In genomic region chr5:146888341-146888978, GRCh38 we compare ENCODE assay signal across 2 cellular contexts.
TF ChIP-seq lines count a peak whose summit lies in the region.

No MANE protein-coding gene starts in this region.

TF ChIP-seq in H1, 55 proteins besides CTCF, POLR2A, EP300 and RAD21:
- TF ChIP-seq RNF2 (IDR thresholded peaks at IDR 0.05; ENCODE audit: borderline replicate concordance, low read depth, low read length, missing control alignments, poor library complexity, severe bottlenecking), result no peak
- no peak for TF ChIP-seq SP4 (IDR thresholded peaks at IDR 0.05; ENCODE audit: low read length)
- TF ChIP-seq SIN3A (conservative IDR thresholded peaks at IDR 0.05 in 1 of 2, IDR thresholded peaks at IDR 0.05 in 1 of 2; ENCODE audit: low read depth in 1 of 2, low read length in 2 of 2), result no peak
- no peak for TF ChIP-seq SIX5 (IDR thresholded peaks at IDR 0.05; ENCODE audit: low read depth, low read length)
- no peak for TF ChIP-seq NANOG (IDR thresholded peaks at IDR 0.05; ENCODE audit: insufficient read depth, low read depth, low read length, poor library complexity, severe bottlenecking)
- no peak for TF ChIP-seq TCF12 (IDR thresholded peaks at IDR 0.05; ENCODE audit: low read depth, low read length)
- no peak for TF ChIP-seq CHD1 (IDR thresholded peaks at IDR 0.05; ENCODE audit: low read depth, low read length)
- no peak for TF ChIP-seq HDAC6 (IDR thresholded peaks at IDR 0.05; ENCODE audit: low read depth, low read length)
- no peak for TF ChIP-seq YY1 (IDR thresholded peaks at IDR 0.05; ENCODE audit: low read depth, low read length)
- no peak for TF ChIP-seq RBBP5 (IDR thresholded peaks at IDR 0.05; ENCODE audit: borderline replicate concordance, low read depth, low read length)
- no peak for TF ChIP-seq SRF (IDR thresholded peaks at IDR 0.05; ENCODE audit: low read depth, low read length)
- TF ChIP-seq JUN (IDR thresholded peaks at IDR 0.05; ENCODE audit: low read depth, low read length), result no peak
- TF ChIP-seq ZNF274 (IDR thresholded peaks at IDR 0.05; ENCODE audit: borderline replicate concordance, extremely low read depth, low read length), result no peak

TF ChIP-seq in SK-N-SH, 30 proteins besides CTCF, POLR2A, EP300 and RAD21:
- no peak for TF ChIP-seq TCF12 (IDR thresholded peaks at IDR 0.05)
- no peak for TF ChIP-seq FOXJ3 (CRISPR knock-in tag; IDR thresholded peaks at IDR 0.05)
- TF ChIP-seq IRF3 (IDR thresholded peaks at IDR 0.05; ENCODE audit: low read depth, low read length), result no peak
- no peak for TF ChIP-seq MEF2A (IDR thresholded peaks at IDR 0.05; ENCODE audit: borderline replicate concordance, low read depth)
- no peak for TF ChIP-seq MXI1 (IDR thresholded peaks at IDR 0.05; ENCODE audit: low read depth, low read length)
- TF ChIP-seq FOXM1 (IDR thresholded peaks at IDR 0.05; ENCODE audit: low read depth), result no peak
- TF ChIP-seq JUND (IDR thresholded peaks at IDR 0.05), result no peak
- no peak for TF ChIP-seq YY1 (IDR thresholded peaks at IDR 0.05; ENCODE audit: low read depth)
- no peak for TF ChIP-seq RCOR1 (IDR thresholded peaks at IDR 0.05; ENCODE audit: low read length)
- TF ChIP-seq NFIC (IDR thresholded peaks at IDR 0.05; ENCODE audit: borderline replicate concordance), result no peak
- no peak for TF ChIP-seq EZH2phosphoT487 (IDR thresholded peaks at IDR 0.05; ENCODE audit: borderline replicate concordance, low read depth)
